11 cellular contexts compared by ENCODE assay signal in genomic region chr3:136932518-136932917, GRCh38. TPM values are rescaled to one million over a fixed set of nuclear protein-coding genes. Genes with fewer than 3 reads are reported as not detected.
DNase-seq lines count a peak whose midpoint lies in the region; ATAC-seq and TF ChIP-seq lines count a peak whose summit lies in the region.
"Had no signal": no experiment of that assay in that cellular context is flagged by ENCODE, and none has a peak within 500 bp of the region (broad histone marks: within the 10 kb centered on the region; RNA-seq: fewer than 3 reads in every experiment).

No MANE protein-coding gene starts in this region.

- POLR2A ChIA-PET in T-cell (lab: Charles Lee): no interaction called here

- no peaks in the 10 kb centered on the region for H3K9me3 Mint-ChIP-seq in CD14-positive monocyte
- H3K9me3 Mint-ChIP-seq in T-cell: peaks cover 0 to 6% (median 0%) of the 10 kb centered on the region in 3 donors

- H3K4me3 Mint-ChIP-seq in CD14-positive monocyte: peak overlapping the region in 1 of 2 donors; percentile 55
- no peak overlapping the region for H3K4me3 Mint-ChIP-seq in T-cell
- H3K4me3 Mint-ChIP-seq: HFFc6, type B pancreatic cell had no signal

- CTCF ChIA-PET in T-cell (lab: Charles Lee): no interaction called here

- no peak for DNase-seq in CD14-positive monocyte (ENCODE audit: low spot score)
- DNase-seq in T-cell: no peak
- peak; percentile 83 for DNase-seq in iris pigment epithelial cell (ENCODE audit: low read depth)
- no peak for DNase-seq in NCI-H524 (lab: John Stamatoyannopoulos, UW)
- DNase-seq in iPS-NIHi7 (ENCODE audit: extremely low spot score): no peak
- DNase-seq in stimulated activated CD4-positive, alpha-beta T cell treated with anti-CD3 and anti-CD28 coated beads, Interleukin-1b, Interleukin-23, amount 100 ng/mL, for 48 hours: no peak
- DNase-seq: HFFc6 had no signal

- peak; percentile 46 for ATAC-seq in GM18873 (IDR thresholded peaks at IDR 0.05; ENCODE audit: low FRiP score, unreplicated experiment)
- ATAC-seq in T-cell (replicated peaks in 1 of 4): peak in 1 of 4 experiments; percentile 56
- no peak for ATAC-seq in GM19397 (IDR thresholded peaks at IDR 0.05; ENCODE audit: unreplicated experiment)
- ATAC-seq: HepG2 had no signal

- H3K27me3 Mint-ChIP-seq in CD14-positive monocyte (ENCODE audit: low read depth in 3 of 3) (no peaks in the 10 kb centered on the region), T-cell (no peaks in the 10 kb centered on the region)
- H3K27me3 Mint-ChIP-seq: type B pancreatic cell had no signal

- peaks cover 44% of the 10 kb centered on the region for H3K4me1 Mint-ChIP-seq in CD14-positive monocyte
- peaks cover 63 to 75% (median 71%) of the 10 kb centered on the region in 3 donors for H3K4me1 Mint-ChIP-seq in T-cell

- intact Hi-C loops in CD14-positive monocyte (cut with micrococcal nuclease): no loop called here

- H3K36me3 Mint-ChIP-seq in CD14-positive monocyte: peaks cover 34 to 37% of the 10 kb centered on the region in 2 donors
- H3K36me3 Mint-ChIP-seq in T-cell: peaks cover 64% of the 10 kb centered on the region

- H3K27ac Mint-ChIP-seq in CD14-positive monocyte (peak overlapping the region in 6 of 7 donors; percentile 71 to 86 (median 82)), T-cell (peak overlapping the region; percentile 70 to 75)
- H3K27ac Mint-ChIP-seq: HFFc6, type B pancreatic cell had no signal

- TF ChIP-seq CTCF in CD14-positive monocyte (IDR thresholded peaks at IDR 0.05): no peak

RNA-seq across cellular contexts. Expression of gene IL20RB, which starts 25.3 kb away (rescaled TPM):
- polyA plus RNA-seq in CD14-positive monocyte: under 1 TPM in 1 of 2 donors, not detected in 1; 0.16 TPM
- total RNA-seq in T-cell: 1 to 10 TPM; 1.8 to 3.8 (median 2.2) TPM
